1 cellular context compared by ENCODE assay signal in the genomic region with DNA sequence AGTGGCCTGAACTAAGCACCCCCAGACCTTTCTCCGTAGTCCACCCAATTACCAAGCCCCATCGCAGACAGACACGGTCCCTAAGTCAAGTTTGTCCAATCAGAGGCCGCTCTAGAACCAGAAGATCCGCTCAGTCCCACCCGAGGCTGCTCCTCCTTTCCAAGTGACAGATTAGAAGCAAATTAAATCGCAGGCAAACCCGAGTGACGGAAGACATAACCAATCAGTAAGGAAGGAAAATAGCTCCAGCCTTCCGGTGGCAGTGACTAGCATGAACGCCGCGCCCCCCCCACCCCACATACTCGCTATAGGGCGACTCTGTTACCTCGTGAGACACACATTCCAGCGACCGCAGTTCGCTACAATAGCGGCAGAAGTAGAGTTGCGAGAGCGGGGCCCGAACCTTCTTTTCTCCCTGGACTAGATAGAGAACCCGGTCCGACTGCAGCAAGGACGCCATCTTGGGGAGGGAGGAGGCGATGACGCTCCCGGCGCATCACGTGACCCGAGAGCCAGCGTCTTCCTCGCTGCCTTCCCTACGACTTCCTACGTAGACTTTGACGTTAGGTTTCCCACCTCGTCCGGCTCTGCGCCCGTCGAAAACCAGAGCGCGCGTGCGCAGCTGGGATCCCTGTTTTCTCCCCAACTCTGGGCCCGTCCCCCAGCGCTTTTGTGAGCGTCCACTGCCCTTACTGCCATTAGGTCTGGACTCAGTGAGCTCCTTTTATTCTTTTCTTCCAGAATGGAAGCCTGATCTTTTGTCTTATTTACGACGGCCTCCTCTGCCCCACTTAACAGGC.
TF ChIP-seq lines count a peak whose summit lies in the region.

Gene DCTN4 (minus strand): TSS at position 484 of the 800 bp plus-strand sequence. CDS start 24 bp downstream, at position 460.

TF ChIP-seq in HepG2, 621 proteins besides CTCF, POLR2A, EP300 and RAD21 (continued from another document and continues in another):
- TF ChIP-seq, protein P1, sequence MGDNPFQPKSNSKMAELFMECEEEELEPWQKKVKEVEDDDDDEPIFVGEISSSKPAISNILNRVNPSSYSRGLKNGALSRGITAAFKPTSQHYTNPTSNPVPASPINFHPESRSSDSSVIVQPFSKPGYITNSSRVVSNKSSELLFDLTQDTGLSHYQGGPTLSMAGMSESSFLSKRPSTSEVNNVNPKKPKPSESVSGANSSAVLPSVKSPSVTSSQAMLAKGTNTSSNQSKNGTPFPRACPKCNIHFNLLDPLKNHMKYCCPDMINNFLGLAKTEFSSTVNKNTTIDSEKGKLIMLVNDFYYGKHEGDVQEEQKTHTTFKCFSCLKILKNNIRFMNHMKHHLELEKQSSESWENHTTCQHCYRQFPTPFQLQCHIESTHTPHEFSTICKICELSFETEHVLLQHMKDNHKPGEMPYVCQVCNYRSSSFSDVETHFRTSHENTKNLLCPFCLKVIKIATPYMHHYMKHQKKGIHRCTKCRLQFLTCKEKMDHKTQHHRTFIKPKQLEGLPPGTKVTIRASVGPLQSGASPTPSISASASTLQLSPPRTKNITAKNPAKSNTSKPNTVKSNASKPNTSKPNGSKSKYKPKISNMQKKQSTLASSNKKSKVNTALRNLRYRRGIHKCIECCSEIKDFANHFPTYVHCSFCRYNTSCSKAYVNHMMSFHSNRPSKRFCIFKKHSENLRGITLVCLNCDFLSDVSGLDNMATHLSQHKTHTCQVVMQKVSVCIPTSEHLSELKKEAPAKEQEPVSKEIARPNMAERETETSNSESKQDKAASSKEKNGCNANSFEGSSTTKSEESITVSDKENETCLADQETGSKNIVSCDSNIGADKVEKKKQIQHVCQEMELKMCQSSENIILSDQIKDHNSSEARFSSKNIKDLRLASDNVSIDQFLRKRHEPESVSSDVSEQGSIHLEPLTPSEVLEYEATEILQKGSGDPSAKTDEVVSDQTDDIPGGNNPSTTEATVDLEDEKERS (CRISPR knock-in tag; IDR thresholded peaks at IDR 0.05) = no peak
- TF ChIP-seq, protein P2, sequence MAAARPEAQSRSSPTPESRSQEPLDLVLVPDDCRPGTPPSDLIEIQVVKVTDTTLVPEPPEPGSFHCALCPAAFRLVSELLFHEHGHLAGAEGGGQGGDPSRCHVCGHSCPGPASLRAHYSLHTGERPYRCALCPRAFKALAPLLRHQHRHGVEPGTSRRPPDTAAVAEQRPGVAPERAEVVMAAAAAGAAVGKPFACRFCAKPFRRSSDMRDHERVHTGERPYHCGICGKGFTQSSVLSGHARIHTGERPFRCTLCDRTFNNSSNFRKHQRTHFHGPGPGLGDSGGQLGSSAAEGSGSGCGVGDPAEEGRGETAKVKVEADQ (CRISPR knock-in tag; IDR thresholded peaks at IDR 0.05; ENCODE audit: borderline replicate concordance) = 0 out of 2 replicates have a peak, but pooled peaks have one; percentile 37
- TF ChIP-seq SALL2 (CRISPR knock-in tag; IDR thresholded peaks at IDR 0.05) (peak; percentile 49), THYN1 (CRISPR knock-in tag; IDR thresholded peaks at IDR 0.05; ENCODE audit: borderline replicate concordance, low read depth) (no peak), NFKBIZ (CRISPR knock-in tag; IDR thresholded peaks at IDR 0.05) (no peak), BCLAF1 (IDR thresholded peaks at IDR 0.05) (no peak), SIN3B (IDR thresholded peaks at IDR 0.05; ENCODE audit: low read length) (peak; percentile 67), PHF5A (CRISPR knock-in tag; IDR thresholded peaks at IDR 0.05; ENCODE audit: low read depth, unreplicated experiment) (no peak), TEAD2 (CRISPR knock-in tag; IDR thresholded peaks at IDR 0.05) (no peak), ZKSCAN1 (IDR thresholded peaks at IDR 0.05; ENCODE audit: low read length) (no peak), CHD2 (IDR thresholded peaks at IDR 0.05; ENCODE audit: low read depth, low read length) (no peak), NFRKB (IDR thresholded peaks at IDR 0.05) (no peak), ZNF280B (CRISPR knock-in tag; IDR thresholded peaks at IDR 0.05; ENCODE audit: borderline replicate concordance) (peak; percentile 25; the same call in 1 of the 2 replicates), ZFP90 (CRISPR knock-in tag; IDR thresholded peaks at IDR 0.05; ENCODE audit: borderline replicate concordance) (no peak), E2F1 (CRISPR knock-in tag; IDR thresholded peaks at IDR 0.05) (no peak), JUN (CRISPR knock-in tag; IDR thresholded peaks at IDR 0.05) (no peak), BATF2 (CRISPR knock-in tag; IDR thresholded peaks at IDR 0.05) (no peak)
- TF ChIP-seq, protein P3, sequence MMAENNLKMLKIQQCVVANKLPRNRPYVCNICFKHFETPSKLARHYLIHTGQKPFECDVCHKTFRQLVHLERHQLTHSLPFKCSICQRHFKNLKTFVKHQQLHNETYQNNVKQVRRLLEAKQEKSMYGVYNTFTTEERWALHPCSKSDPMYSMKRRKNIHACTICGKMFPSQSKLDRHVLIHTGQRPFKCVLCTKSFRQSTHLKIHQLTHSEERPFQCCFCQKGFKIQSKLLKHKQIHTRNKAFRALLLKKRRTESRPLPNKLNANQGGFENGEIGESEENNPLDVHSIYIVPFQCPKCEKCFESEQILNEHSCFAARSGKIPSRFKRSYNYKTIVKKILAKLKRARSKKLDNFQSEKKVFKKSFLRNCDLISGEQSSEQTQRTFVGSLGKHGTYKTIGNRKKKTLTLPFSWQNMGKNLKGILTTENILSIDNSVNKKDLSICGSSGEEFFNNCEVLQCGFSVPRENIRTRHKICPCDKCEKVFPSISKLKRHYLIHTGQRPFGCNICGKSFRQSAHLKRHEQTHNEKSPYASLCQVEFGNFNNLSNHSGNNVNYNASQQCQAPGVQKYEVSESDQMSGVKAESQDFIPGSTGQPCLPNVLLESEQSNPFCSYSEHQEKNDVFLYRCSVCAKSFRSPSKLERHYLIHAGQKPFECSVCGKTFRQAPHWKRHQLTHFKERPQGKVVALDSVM (CRISPR knock-in tag; IDR thresholded peaks at IDR 0.05) = no peak; the same call in 1 of the 2 replicates
- TF ChIP-seq, protein P4, sequence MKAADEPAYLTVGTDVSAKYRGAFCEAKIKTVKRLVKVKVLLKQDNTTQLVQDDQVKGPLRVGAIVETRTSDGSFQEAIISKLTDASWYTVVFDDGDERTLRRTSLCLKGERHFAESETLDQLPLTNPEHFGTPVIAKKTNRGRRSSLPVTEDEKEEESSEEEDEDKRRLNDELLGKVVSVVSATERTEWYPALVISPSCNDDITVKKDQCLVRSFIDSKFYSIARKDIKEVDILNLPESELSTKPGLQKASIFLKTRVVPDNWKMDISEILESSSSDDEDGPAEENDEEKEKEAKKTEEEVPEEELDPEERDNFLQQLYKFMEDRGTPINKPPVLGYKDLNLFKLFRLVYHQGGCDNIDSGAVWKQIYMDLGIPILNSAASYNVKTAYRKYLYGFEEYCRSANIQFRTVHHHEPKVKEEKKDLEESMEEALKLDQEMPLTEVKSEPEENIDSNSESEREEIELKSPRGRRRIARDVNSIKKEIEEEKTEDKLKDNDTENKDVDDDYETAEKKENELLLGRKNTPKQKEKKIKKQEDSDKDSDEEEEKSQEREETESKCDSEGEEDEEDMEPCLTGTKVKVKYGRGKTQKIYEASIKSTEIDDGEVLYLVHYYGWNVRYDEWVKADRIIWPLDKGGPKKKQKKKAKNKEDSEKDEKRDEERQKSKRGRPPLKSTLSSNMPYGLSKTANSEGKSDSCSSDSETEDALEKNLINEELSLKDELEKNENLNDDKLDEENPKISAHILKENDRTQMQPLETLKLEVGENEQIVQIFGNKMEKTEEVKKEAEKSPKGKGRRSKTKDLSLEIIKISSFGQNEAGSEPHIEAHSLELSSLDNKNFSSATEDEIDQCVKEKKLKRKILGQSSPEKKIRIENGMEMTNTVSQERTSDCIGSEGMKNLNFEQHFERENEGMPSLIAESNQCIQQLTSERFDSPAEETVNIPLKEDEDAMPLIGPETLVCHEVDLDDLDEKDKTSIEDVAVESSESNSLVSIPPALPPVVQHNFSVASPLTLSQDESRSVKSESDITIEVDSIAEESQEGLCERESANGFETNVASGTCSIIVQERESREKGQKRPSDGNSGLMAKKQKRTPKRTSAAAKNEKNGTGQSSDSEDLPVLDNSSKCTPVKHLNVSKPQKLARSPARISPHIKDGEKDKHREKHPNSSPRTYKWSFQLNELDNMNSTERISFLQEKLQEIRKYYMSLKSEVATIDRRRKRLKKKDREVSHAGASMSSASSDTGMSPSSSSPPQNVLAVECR (CRISPR knock-in tag; IDR thresholded peaks at IDR 0.05; ENCODE audit: borderline replicate concordance) = peak; percentile 70; the same call in 1 of the 2 replicates
- TF ChIP-seq, protein P5, sequence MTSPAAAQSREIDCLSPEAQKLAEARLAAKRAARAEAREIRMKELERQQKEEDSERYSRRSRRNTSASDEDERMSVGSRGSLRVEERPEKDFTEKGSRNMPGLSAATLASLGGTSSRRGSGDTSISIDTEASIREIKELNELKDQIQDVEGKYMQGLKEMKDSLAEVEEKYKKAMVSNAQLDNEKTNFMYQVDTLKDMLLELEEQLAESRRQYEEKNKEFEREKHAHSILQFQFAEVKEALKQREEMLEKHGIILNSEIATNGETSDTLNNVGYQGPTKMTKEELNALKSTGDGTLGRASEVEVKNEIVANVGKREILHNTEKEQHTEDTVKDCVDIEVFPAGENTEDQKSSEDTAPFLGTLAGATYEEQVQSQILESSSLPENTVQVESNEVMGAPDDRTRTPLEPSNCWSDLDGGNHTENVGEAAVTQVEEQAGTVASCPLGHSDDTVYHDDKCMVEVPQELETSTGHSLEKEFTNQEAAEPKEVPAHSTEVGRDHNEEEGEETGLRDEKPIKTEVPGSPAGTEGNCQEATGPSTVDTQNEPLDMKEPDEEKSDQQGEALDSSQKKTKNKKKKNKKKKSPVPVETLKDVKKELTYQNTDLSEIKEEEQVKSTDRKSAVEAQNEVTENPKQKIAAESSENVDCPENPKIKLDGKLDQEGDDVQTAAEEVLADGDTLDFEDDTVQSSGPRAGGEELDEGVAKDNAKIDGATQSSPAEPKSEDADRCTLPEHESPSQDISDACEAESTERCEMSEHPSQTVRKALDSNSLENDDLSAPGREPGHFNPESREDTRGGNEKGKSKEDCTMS (CRISPR knock-in tag; conservative IDR thresholded peaks at IDR 0.05) = no peak
- TF ChIP-seq, protein P6, sequence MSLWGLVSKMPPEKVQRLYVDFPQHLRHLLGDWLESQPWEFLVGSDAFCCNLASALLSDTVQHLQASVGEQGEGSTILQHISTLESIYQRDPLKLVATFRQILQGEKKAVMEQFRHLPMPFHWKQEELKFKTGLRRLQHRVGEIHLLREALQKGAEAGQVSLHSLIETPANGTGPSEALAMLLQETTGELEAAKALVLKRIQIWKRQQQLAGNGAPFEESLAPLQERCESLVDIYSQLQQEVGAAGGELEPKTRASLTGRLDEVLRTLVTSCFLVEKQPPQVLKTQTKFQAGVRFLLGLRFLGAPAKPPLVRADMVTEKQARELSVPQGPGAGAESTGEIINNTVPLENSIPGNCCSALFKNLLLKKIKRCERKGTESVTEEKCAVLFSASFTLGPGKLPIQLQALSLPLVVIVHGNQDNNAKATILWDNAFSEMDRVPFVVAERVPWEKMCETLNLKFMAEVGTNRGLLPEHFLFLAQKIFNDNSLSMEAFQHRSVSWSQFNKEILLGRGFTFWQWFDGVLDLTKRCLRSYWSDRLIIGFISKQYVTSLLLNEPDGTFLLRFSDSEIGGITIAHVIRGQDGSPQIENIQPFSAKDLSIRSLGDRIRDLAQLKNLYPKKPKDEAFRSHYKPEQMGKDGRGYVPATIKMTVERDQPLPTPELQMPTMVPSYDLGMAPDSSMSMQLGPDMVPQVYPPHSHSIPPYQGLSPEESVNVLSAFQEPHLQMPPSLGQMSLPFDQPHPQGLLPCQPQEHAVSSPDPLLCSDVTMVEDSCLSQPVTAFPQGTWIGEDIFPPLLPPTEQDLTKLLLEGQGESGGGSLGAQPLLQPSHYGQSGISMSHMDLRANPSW (CRISPR knock-in tag; IDR thresholded peaks at IDR 0.05; ENCODE audit: borderline replicate concordance) = peak; percentile 65; the same call in 1 of the 2 replicates
